Comparison of ENCODE assay signal across 18 cellular contexts in the genomic region with DNA sequence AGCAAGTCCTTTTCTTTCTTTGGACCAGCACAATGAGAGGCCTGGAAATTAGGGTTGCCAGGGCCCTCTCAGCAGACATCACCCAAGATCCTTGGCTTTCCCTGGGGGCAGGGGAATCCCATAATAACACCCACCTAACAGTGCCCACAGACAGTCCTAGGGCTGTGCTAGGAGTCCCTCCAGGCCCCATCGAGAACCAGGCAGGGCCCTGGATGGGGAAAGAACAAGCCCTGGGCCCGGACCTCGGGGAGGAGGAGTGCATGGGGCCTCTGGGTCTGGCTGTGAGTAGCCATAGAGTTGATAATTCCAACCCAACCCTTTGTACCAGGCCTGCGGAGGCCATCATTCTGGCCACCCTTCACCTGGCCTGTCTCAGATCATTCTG.
A peak's percentile ranks its signal among the peaks of the same experiment; 100 is the strongest.
DNase-seq lines count a peak whose midpoint lies in the region; ATAC-seq and TF ChIP-seq lines count a peak whose summit lies in the region.
"Had no signal": no experiment of that assay in that cellular context is flagged by ENCODE, and none has a peak within 500 bp of the region (broad histone marks: within the 10 kb centered on the region; RNA-seq: fewer than 3 reads in every experiment).

No MANE protein-coding gene starts in this region.

- POLR2A ChIA-PET in MCF 10A (lab: Yijun Ruan, JAX), result no interaction called here

- CTCF ChIA-PET in activated naive CD4-positive, alpha-beta T cell treated with anti-CD3 and anti-CD28 coated beads, Interleukin-2, amount 10 ng/mL, durations not matched to agents 7 days and 5 days (lab: Charles Lee), result no interaction called here
- CTCF ChIA-PET in MCF 10A (lab: Yijun Ruan, JAX), result no interaction called here

- no peaks in the 10 kb centered on the region for H3K27me3 ChIP-seq in left ventricle myocardium inferior (ENCODE audit: low read depth)

- BruUV-seq in MCF 10A (replicated peaks; lab: Mats Ljungman, UMichigan), result no TSS peak

- ATAC-seq in sciatic nerve, result peak; percentile 15
- no peak for ATAC-seq in HG02884 (IDR thresholded peaks at IDR 0.05; ENCODE audit: unreplicated experiment)
- ATAC-seq: CD8-positive, alpha-beta T cell had no signal

- H3K27ac Mint-ChIP-seq in activated naive CD4-positive, alpha-beta T cell treated with anti-CD3 and anti-CD28 coated beads, Interleukin-2, amount 10 ng/mL, durations not matched to agents 7 days and 5 days, result no peak overlapping the region
- H3K27ac Mint-ChIP-seq in MCF 10A (ENCODE audit: low read depth, unreplicated experiment), result no peak overlapping the region
- H3K27ac Mint-ChIP-seq: CD14-positive monocyte; CD8-positive, alpha-beta T cell; HFFc6 had no signal

- H3K36me3 ChIP-seq in left ventricle myocardium inferior, result no peaks in the 10 kb centered on the region

- TF ChIP-seq CTCF in left ventricle myocardium inferior (IDR thresholded peaks at IDR 0.05; ENCODE audit: borderline replicate concordance) (no peak), MCF 10A (IDR thresholded peaks at IDR 0.05; ENCODE audit: unreplicated experiment) (no peak)

- no peaks in the 10 kb centered on the region for H3K9me3 Mint-ChIP-seq in activated naive CD4-positive, alpha-beta T cell treated with anti-CD3 and anti-CD28 coated beads, Interleukin-2, amount 10 ng/mL, durations not matched to agents 7 days and 5 days
- no peaks in the 10 kb centered on the region for H3K9me3 Mint-ChIP-seq in MCF 10A (ENCODE audit: unreplicated experiment)
- H3K9me3 Mint-ChIP-seq: CD8-positive, alpha-beta T cell; HFFc6 had no signal

- DNase-seq in cardiac septum (ENCODE audit: low spot score), result peak; percentile 59
- no peak for DNase-seq in left ventricle myocardium inferior
- peak; percentile 41 for DNase-seq in mesenteric fat pad (ENCODE audit: low spot score)
- no peak for DNase-seq in sciatic nerve (ENCODE audit: low spot score)
- DNase-seq in activated gamma-delta T cell treated with Interleukin-2 at 50 U/mL for 16 hours, result no peak
- no peak for DNase-seq in activated naive CD4-positive, alpha-beta T cell treated with anti-CD3 and anti-CD28 coated beads, Interleukin-2, amount 10 ng/mL, durations not matched to agents 7 days and 5 days
- DNase-seq in MCF 10A (ENCODE audit: unreplicated experiment), result no peak
- DNase-seq: COR-L47, DMS153, DMS79 treated with DMSO at 0.1 percent for 48 hours, EL, GDM1, HCEC 1CT, HFFc6 had no signal

- peaks cover 30% of the 10 kb centered on the region for H3K27me3 Mint-ChIP-seq in activated naive CD4-positive, alpha-beta T cell treated with anti-CD3 and anti-CD28 coated beads, Interleukin-2, amount 10 ng/mL, durations not matched to agents 7 days and 5 days
- no peaks in the 10 kb centered on the region for H3K27me3 Mint-ChIP-seq in MCF 10A (ENCODE audit: insufficient read depth, unreplicated experiment)

- no peaks in the 10 kb centered on the region for H3K9me3 ChIP-seq in left ventricle myocardium inferior (replicated peaks)

- no peak overlapping the region for H3K4me3 Mint-ChIP-seq in activated naive CD4-positive, alpha-beta T cell treated with anti-CD3 and anti-CD28 coated beads, Interleukin-2, amount 10 ng/mL, durations not matched to agents 7 days and 5 days
- no peak overlapping the region for H3K4me3 Mint-ChIP-seq in MCF 10A (ENCODE audit: unreplicated experiment)
- H3K4me3 Mint-ChIP-seq: CD14-positive monocyte; CD8-positive, alpha-beta T cell; HFFc6 had no signal

- H3K4me3 ChIP-seq in left ventricle myocardium inferior, result no peak overlapping the region

- H3K4me1 Mint-ChIP-seq in activated naive CD4-positive, alpha-beta T cell treated with anti-CD3 and anti-CD28 coated beads, Interleukin-2, amount 10 ng/mL, durations not matched to agents 7 days and 5 days, result no peaks in the 10 kb centered on the region
- no peaks in the 10 kb centered on the region for H3K4me1 Mint-ChIP-seq in MCF 10A (ENCODE audit: insufficient read depth, unreplicated experiment)

- intact Hi-C loops in cardiac septum (cut with DNase I) (no loop called here), left ventricle myocardium inferior (cut with micrococcal nuclease) (no loop called here), sciatic nerve (cut with DNase I) (no loop called here), MCF 10A (cut with micrococcal nuclease) (no loop called here)

- H3K4me1 ChIP-seq in left ventricle myocardium inferior, result no peaks in the 10 kb centered on the region

- no peak overlapping the region for H3K27ac ChIP-seq in left ventricle myocardium inferior (replicated peaks)
- H3K27ac ChIP-seq: 22Rv1 had no signal

- H3K36me3 Mint-ChIP-seq in activated naive CD4-positive, alpha-beta T cell treated with anti-CD3 and anti-CD28 coated beads, Interleukin-2, amount 10 ng/mL, durations not matched to agents 7 days and 5 days, result no peaks in the 10 kb centered on the region
- H3K36me3 Mint-ChIP-seq in MCF 10A (ENCODE audit: insufficient read depth, unreplicated experiment), result no peaks in the 10 kb centered on the region
- H3K36me3 Mint-ChIP-seq: CD14-positive monocyte; CD8-positive, alpha-beta T cell had no signal

Comparison
In these comparisons a context has a peak if more than half of its experiments do, and no peak if none do; other contexts are left out.
1. DNase-seq: peak in cardiac septum (single experiment) and mesenteric fat pad (single experiment); none in left ventricle myocardium inferior (single experiment), sciatic nerve (single experiment), activated gamma-delta T cell treated with Interleukin-2 at 50 U/mL for 16 hours (single experiment), activated naive CD4-positive, alpha-beta T cell treated with anti-CD3 and anti-CD28 coated beads, Interleukin-2, amount 10 ng/mL, durations not matched to agents 7 days and 5 days (single experiment) and MCF 10A (single experiment).